12 cellular contexts compared by ENCODE assay signal in genomic region chr7:157211710-157212109, GRCh38.
DNase-seq lines count a peak whose midpoint lies in the region; ATAC-seq, FAIRE-seq and TF ChIP-seq lines count a peak whose summit lies in the region.
"Had no signal": no experiment of that assay in that cellular context is flagged by ENCODE, and none has a peak within 500 bp of the region (broad histone marks: within the 10 kb centered on the region; RNA-seq: fewer than 3 reads in every experiment).

No MANE protein-coding gene starts in this region.

- peak overlapping the region; percentile 83 for H3K27ac ChIP-seq in WERI-Rb-1
- no peak overlapping the region for H3K27ac ChIP-seq in upper lobe of left lung
- H3K27ac ChIP-seq: tibial artery had no signal

- TF ChIP-seq CTCF in D721Med (IDR thresholded peaks at IDR 0.05; ENCODE audit: insufficient read depth, missing control alignments) (no peak), WERI-Rb-1 (IDR thresholded peaks at IDR 0.05; ENCODE audit: low read depth, low read length) (no peak), upper lobe of left lung (IDR thresholded peaks at IDR 0.05) (no peak)

- ATAC-seq in upper lobe of left lung (ENCODE audit: low FRiP score in 2 of 2), result no peak
- ATAC-seq in GM18498 (IDR thresholded peaks at IDR 0.05; ENCODE audit: unreplicated experiment), result no peak

- no peak for TF ChIP-seq POLR2A in upper lobe of left lung (IDR thresholded peaks at IDR 0.05)

- H3K4me1 ChIP-seq in upper lobe of left lung, result no peaks in the 10 kb centered on the region
- H3K4me1 ChIP-seq: tibial artery had no signal

- H3K4me3 ChIP-seq in WERI-Rb-1 (ENCODE audit: low read depth, low read length) (no peak overlapping the region), upper lobe of left lung (no peak overlapping the region)
- H3K4me3 ChIP-seq: dorsolateral prefrontal cortex, tibial artery had no signal

- DNase-seq in D721Med (ENCODE audit: insufficient read length, low spot score) (no peak), LHCN-M2 (ENCODE audit: low read depth) (peak; percentile 97), WERI-Rb-1 (peak; percentile 77), left kidney (ENCODE audit: low read depth, low spot score) (peak; percentile 27), upper lobe of left lung (no peak), HT-29 (ENCODE audit: low spot score) (no peak), COLO668 (lab: John Stamatoyannopoulos, UW; ENCODE audit: unreplicated experiment) (no peak)
- DNase-seq: activated CD4-positive, alpha-beta memory T cell treated with anti-CD3 and anti-CD28 coated beads, Interleukin-2, amount 10 ng/mL, durations not matched to agents 7 days and 5 days; NCI-H526; tibial artery had no signal

- FAIRE-seq in D721Med (lab: Jason Lieb, UNC), result peak; percentile 84

- no peaks in the 10 kb centered on the region for H3K27me3 ChIP-seq in WERI-Rb-1 (ENCODE audit: insufficient read depth, low read depth, severe bottlenecking)
- H3K27me3 ChIP-seq in upper lobe of left lung, result no peaks in the 10 kb centered on the region
- H3K27me3 ChIP-seq: dorsolateral prefrontal cortex, tibial artery had no signal

- no peak for TF ChIP-seq EP300 in upper lobe of left lung (IDR thresholded peaks at IDR 0.05)

- H3K36me3 ChIP-seq in WERI-Rb-1 (peaks cover 45% of the 10 kb centered on the region), upper lobe of left lung (peaks cover 4 to 62% (median 11%) of the 10 kb centered on the region in 4 donors)

- 54 to 72% methylated on average over 5 of the region's 5 CpGs for WGBS in upper lobe of left lung, 2 donors

- H3K9me3 ChIP-seq in WERI-Rb-1 (ENCODE audit: severe bottlenecking), result no peaks in the 10 kb centered on the region
- no peaks in the 10 kb centered on the region for H3K9me3 ChIP-seq in upper lobe of left lung
- H3K9me3 ChIP-seq: tibial artery had no signal

Comparison
In these comparisons a context has a peak if more than half of its experiments do, and no peak if none do; other contexts are left out.
1. DNase-seq: peak in LHCN-M2 (single experiment), WERI-Rb-1 (single experiment) and left kidney (single experiment); none in D721Med (single experiment), upper lobe of left lung (0 of 2), HT-29 (single experiment) and COLO668 (single experiment).